In genomic region chr14:102798926-102799325, GRCh38 we compare ENCODE assay signal across 13 cellular contexts. TPM values are rescaled to one million over a fixed set of nuclear protein-coding genes. Genes with fewer than 3 reads are reported as not detected.
DNase-seq lines count a peak whose midpoint lies in the region; ATAC-seq and TF ChIP-seq lines count a peak whose summit lies in the region.
"Had no signal": no experiment of that assay in that cellular context is flagged by ENCODE, and none has a peak within 500 bp of the region (broad histone marks: within the 10 kb centered on the region; RNA-seq: fewer than 3 reads in every experiment).

No MANE protein-coding gene starts in this region.

- no peak for DNase-seq in activated CD8-positive, alpha-beta T cell treated with anti-CD3 and anti-CD28 coated beads for 36 hours
- no peak for DNase-seq in activated CD8-positive, alpha-beta T cell treated with anti-CD3 and anti-CD28 coated beads, Interleukin-2, amount 10 ng/mL, durations not matched to agents 7 days and 5 days
- no peak for DNase-seq in progenitor cell of endocrine pancreas (ENCODE audit: low spot score, unreplicated experiment)
- DNase-seq in superior temporal gyrus (ENCODE audit: extremely low spot score) = no peak
- DNase-seq in dedifferentiated amniotic fluid mesenchymal stem cell (ENCODE audit: extremely low spot score) = no peak
- no peak for DNase-seq in BE2C
- DNase-seq: activated CD4-positive, CD25-positive, alpha-beta regulatory T cell; activated gamma-delta T cell treated with Interleukin-2 at 50 U/mL for 16 hours; central memory CD4-positive, alpha-beta T cell; NCI-H2081 treated with DMSO at 0.1 percent for 48 hours had no signal

- TF ChIP-seq CTCF in activated CD8-positive, alpha-beta T cell treated with anti-CD3 and anti-CD28 coated beads for 36 hours (IDR thresholded peaks at IDR 0.05) = no peak
- TF ChIP-seq CTCF in progenitor cell of endocrine pancreas (IDR thresholded peaks at IDR 0.05; ENCODE audit: unreplicated experiment) = no peak
- TF ChIP-seq CTCF in BE2C (IDR thresholded peaks at IDR 0.05; ENCODE audit: low read depth, low read length) = no peak

- no peaks in the 10 kb centered on the region for H3K4me1 ChIP-seq in BE2C

- H3K4me3 Mint-ChIP-seq in activated CD8-positive, alpha-beta T cell treated with anti-CD3 and anti-CD28 coated beads for 36 hours = no peak overlapping the region
- no peak overlapping the region for H3K4me3 Mint-ChIP-seq in activated CD8-positive, alpha-beta T cell treated with anti-CD3 and anti-CD28 coated beads, Interleukin-2, amount 10 ng/mL, durations not matched to agents 7 days and 5 days
- no peak overlapping the region for H3K4me3 Mint-ChIP-seq in progenitor cell of endocrine pancreas (ENCODE audit: low read depth)

- intact Hi-C loops in activated CD8-positive, alpha-beta T cell treated with anti-CD3 and anti-CD28 coated beads for 36 hours (cut with micrococcal nuclease) = no loop called here

- POLR2A ChIA-PET in activated CD8-positive, alpha-beta T cell treated with anti-CD3 and anti-CD28 coated beads for 36 hours (lab: Charles Lee) = interaction anchor here (0.6 to 1.4 kb wide), 5 partner anchors 7 to 73 kb away, joined by 3 to 4 read pairs (median 3); no protein-coding TSS in a partner anchor
- POLR2A ChIA-PET in activated CD8-positive, alpha-beta T cell treated with anti-CD3 and anti-CD28 coated beads, Interleukin-2, amount 10 ng/mL, durations not matched to agents 7 days and 5 days (lab: Charles Lee) = interaction anchor here (0.6 kb wide), 1 partner anchor 41 kb away, joined by 3 read pairs; no protein-coding TSS in a partner anchor

- no peaks in the 10 kb centered on the region for H3K9me3 ChIP-seq in BE2C
- H3K9me3 ChIP-seq: upper lobe of left lung had no signal

- H3K27ac Mint-ChIP-seq in activated CD8-positive, alpha-beta T cell treated with anti-CD3 and anti-CD28 coated beads for 36 hours = peak overlapping the region; percentile 31
- no peak overlapping the region for H3K27ac Mint-ChIP-seq in activated CD8-positive, alpha-beta T cell treated with anti-CD3 and anti-CD28 coated beads, Interleukin-2, amount 10 ng/mL, durations not matched to agents 7 days and 5 days
- H3K27ac Mint-ChIP-seq in progenitor cell of endocrine pancreas = peak overlapping the region; percentile 53

- H3K4me1 Mint-ChIP-seq in activated CD8-positive, alpha-beta T cell treated with anti-CD3 and anti-CD28 coated beads for 36 hours (ENCODE audit: low read depth) = peaks cover 44% of the 10 kb centered on the region
- H3K4me1 Mint-ChIP-seq in activated CD8-positive, alpha-beta T cell treated with anti-CD3 and anti-CD28 coated beads, Interleukin-2, amount 10 ng/mL, durations not matched to agents 7 days and 5 days (ENCODE audit: low read depth) = peaks cover 37% of the 10 kb centered on the region
- peaks cover 9% of the 10 kb centered on the region for H3K4me1 Mint-ChIP-seq in progenitor cell of endocrine pancreas (ENCODE audit: low read depth)

- H3K27me3 ChIP-seq in BE2C = no peaks in the 10 kb centered on the region
- H3K27me3 ChIP-seq: upper lobe of left lung had no signal

- no peak overlapping the region for H3K4me3 ChIP-seq in BE2C (ENCODE audit: low read depth, low read length)
- H3K4me3 ChIP-seq: upper lobe of left lung had no signal

- H3K9me3 Mint-ChIP-seq in activated CD8-positive, alpha-beta T cell treated with anti-CD3 and anti-CD28 coated beads for 36 hours = no peaks in the 10 kb centered on the region
- H3K9me3 Mint-ChIP-seq in activated CD8-positive, alpha-beta T cell treated with anti-CD3 and anti-CD28 coated beads, Interleukin-2, amount 10 ng/mL, durations not matched to agents 7 days and 5 days (ENCODE audit: insufficient read depth) = no peaks in the 10 kb centered on the region
- H3K9me3 Mint-ChIP-seq in progenitor cell of endocrine pancreas (ENCODE audit: low read depth) = no peaks in the 10 kb centered on the region

- peaks cover 20% of the 10 kb centered on the region for H3K36me3 Mint-ChIP-seq in activated CD8-positive, alpha-beta T cell treated with anti-CD3 and anti-CD28 coated beads for 36 hours (ENCODE audit: low read depth)
- H3K36me3 Mint-ChIP-seq in activated CD8-positive, alpha-beta T cell treated with anti-CD3 and anti-CD28 coated beads, Interleukin-2, amount 10 ng/mL, durations not matched to agents 7 days and 5 days (ENCODE audit: low read depth) = peaks cover 7% of the 10 kb centered on the region
- peaks cover 3% of the 10 kb centered on the region for H3K36me3 Mint-ChIP-seq in progenitor cell of endocrine pancreas (ENCODE audit: insufficient read depth)

- no peaks in the 10 kb centered on the region for H3K27me3 Mint-ChIP-seq in activated CD8-positive, alpha-beta T cell treated with anti-CD3 and anti-CD28 coated beads for 36 hours
- no peaks in the 10 kb centered on the region for H3K27me3 Mint-ChIP-seq in activated CD8-positive, alpha-beta T cell treated with anti-CD3 and anti-CD28 coated beads, Interleukin-2, amount 10 ng/mL, durations not matched to agents 7 days and 5 days (ENCODE audit: low read depth)
- no peaks in the 10 kb centered on the region for H3K27me3 Mint-ChIP-seq in progenitor cell of endocrine pancreas

- no peaks in the 10 kb centered on the region for H3K36me3 ChIP-seq in BE2C
- H3K36me3 ChIP-seq: upper lobe of left lung had no signal

- no peak for ATAC-seq in activated CD8-positive, alpha-beta T cell treated with anti-CD3 and anti-CD28 coated beads for 36 hours
- no peak for ATAC-seq in activated CD8-positive, alpha-beta T cell treated with anti-CD3 and anti-CD28 coated beads, Interleukin-2, amount 10 ng/mL, durations not matched to agents 7 days and 5 days
- ATAC-seq in GM21390 (IDR thresholded peaks at IDR 0.05; ENCODE audit: unreplicated experiment) (peak; percentile 66), HG03442 (IDR thresholded peaks at IDR 0.05; ENCODE audit: unreplicated experiment) (peak; percentile 52)

- CTCF ChIA-PET in activated CD8-positive, alpha-beta T cell treated with anti-CD3 and anti-CD28 coated beads for 36 hours (lab: Charles Lee) = no interaction called here
- CTCF ChIA-PET in activated CD8-positive, alpha-beta T cell treated with anti-CD3 and anti-CD28 coated beads, Interleukin-2, amount 10 ng/mL, durations not matched to agents 7 days and 5 days (lab: Charles Lee) = interaction anchor here (1.4 kb wide), 1 partner anchor 24 kb away, joined by 4 read pairs; no protein-coding TSS in a partner anchor

RNA-seq across cellular contexts. Expression of gene TRAF3, which starts 21.7 kb away (rescaled TPM):
- total RNA-seq in activated CD8-positive, alpha-beta T cell treated with anti-CD3 and anti-CD28 coated beads for 36 hours = 10 to 100 TPM; 39.1 to 40.2 TPM
- 10 to 100 TPM; 28.9 to 31.0 TPM for total RNA-seq in activated CD8-positive, alpha-beta T cell treated with anti-CD3 and anti-CD28 coated beads, Interleukin-2, amount 10 ng/mL, durations not matched to agents 7 days and 5 days
- 26.3 and 26.6 TPM in 2 replicates for total RNA-seq in progenitor cell of endocrine pancreas
- polyA plus RNA-seq in BE2C (2012; ENCODE audit: insufficient read depth, insufficient read length, low read depth) = 19.8 TPM

Comparison
In these comparisons a context has a peak if more than half of its experiments do, and no peak if none do; other contexts are left out.
1. ATAC-seq: peak in GM21390 (single experiment) and HG03442 (single experiment); none in activated CD8-positive, alpha-beta T cell treated with anti-CD3 and anti-CD28 coated beads for 36 hours (single experiment) and activated CD8-positive, alpha-beta T cell treated with anti-CD3 and anti-CD28 coated beads, Interleukin-2, amount 10 ng/mL, durations not matched to agents 7 days and 5 days (single experiment).